1 cellular context compared by ENCODE assay signal in genomic region chr10:35035641-35036040, GRCh38.
TF ChIP-seq lines count a peak whose summit lies in the region.

No MANE protein-coding gene starts in this region.

TF ChIP-seq in HepG2, 621 proteins besides CTCF, POLR2A, EP300 and RAD21 (continued from another document):
- TF ChIP-seq ZBTB44 (CRISPR knock-in tag; IDR thresholded peaks at IDR 0.05) (no peak), ZNF468 (CRISPR knock-in tag; IDR thresholded peaks at IDR 0.05) (no peak), ZBTB3 (CRISPR knock-in tag; IDR thresholded peaks at IDR 0.05; ENCODE audit: borderline replicate concordance, low read depth) (no peak), CHD2 (IDR thresholded peaks at IDR 0.05; ENCODE audit: low read depth, low read length) (no peak)
- TF ChIP-seq, protein P1, sequence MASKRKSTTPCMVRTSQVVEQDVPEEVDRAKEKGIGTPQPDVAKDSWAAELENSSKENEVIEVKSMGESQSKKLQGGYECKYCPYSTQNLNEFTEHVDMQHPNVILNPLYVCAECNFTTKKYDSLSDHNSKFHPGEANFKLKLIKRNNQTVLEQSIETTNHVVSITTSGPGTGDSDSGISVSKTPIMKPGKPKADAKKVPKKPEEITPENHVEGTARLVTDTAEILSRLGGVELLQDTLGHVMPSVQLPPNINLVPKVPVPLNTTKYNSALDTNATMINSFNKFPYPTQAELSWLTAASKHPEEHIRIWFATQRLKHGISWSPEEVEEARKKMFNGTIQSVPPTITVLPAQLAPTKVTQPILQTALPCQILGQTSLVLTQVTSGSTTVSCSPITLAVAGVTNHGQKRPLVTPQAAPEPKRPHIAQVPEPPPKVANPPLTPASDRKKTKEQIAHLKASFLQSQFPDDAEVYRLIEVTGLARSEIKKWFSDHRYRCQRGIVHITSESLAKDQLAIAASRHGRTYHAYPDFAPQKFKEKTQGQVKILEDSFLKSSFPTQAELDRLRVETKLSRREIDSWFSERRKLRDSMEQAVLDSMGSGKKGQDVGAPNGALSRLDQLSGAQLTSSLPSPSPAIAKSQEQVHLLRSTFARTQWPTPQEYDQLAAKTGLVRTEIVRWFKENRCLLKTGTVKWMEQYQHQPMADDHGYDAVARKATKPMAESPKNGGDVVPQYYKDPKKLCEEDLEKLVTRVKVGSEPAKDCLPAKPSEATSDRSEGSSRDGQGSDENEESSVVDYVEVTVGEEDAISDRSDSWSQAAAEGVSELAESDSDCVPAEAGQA (IDR thresholded peaks at IDR 0.05; ENCODE audit: low read depth), result no peak
- TF ChIP-seq, protein P1 (CRISPR knock-in tag; IDR thresholded peaks at IDR 0.05; ENCODE audit: borderline replicate concordance), result no peak
- TF ChIP-seq, protein P2, sequence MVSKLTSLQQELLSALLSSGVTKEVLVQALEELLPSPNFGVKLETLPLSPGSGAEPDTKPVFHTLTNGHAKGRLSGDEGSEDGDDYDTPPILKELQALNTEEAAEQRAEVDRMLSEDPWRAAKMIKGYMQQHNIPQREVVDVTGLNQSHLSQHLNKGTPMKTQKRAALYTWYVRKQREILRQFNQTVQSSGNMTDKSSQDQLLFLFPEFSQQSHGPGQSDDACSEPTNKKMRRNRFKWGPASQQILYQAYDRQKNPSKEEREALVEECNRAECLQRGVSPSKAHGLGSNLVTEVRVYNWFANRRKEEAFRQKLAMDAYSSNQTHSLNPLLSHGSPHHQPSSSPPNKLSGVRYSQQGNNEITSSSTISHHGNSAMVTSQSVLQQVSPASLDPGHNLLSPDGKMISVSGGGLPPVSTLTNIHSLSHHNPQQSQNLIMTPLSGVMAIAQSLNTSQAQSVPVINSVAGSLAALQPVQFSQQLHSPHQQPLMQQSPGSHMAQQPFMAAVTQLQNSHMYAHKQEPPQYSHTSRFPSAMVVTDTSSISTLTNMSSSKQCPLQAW (CRISPR knock-in tag; IDR thresholded peaks at IDR 0.05), result no peak
TF ChIP-seq in HepG2: peak in this region for 0.
